ENCODE assay signal across 27 cellular contexts in genomic region chr11:123375832-123376231, GRCh38.
"Had no signal": no experiment of that assay in that cellular context is flagged by ENCODE, and none has a peak within 500 bp of the region (broad histone marks: within the 10 kb centered on the region; RNA-seq: fewer than 3 reads in every experiment).

No MANE protein-coding gene starts in this region.

- H3K36me3 ChIP-seq: neural progenitor cell, neutrophil, stomach, tibial artery, upper lobe of right lung had no signal

- DNase-seq: islet precursor cell; mesendoderm; naive B cell; natural killer cell; nephron progenitor cell; occipital lobe; psoas muscle; stimulated activated CD4-positive, alpha-beta T cell treated with anti-CD3 and anti-CD28 coated beads, Interleukin-12 subunit alpha, Interleukin-12 subunit beta, amount 100 ng/mL, for 4 hours; stimulated activated CD4-positive, alpha-beta T cell treated with anti-CD3 and anti-CD28 coated beads, Interleukin-15, amount 100 ng/mL, for 24 hours; stimulated activated CD4-positive, alpha-beta T cell treated with anti-CD3 and anti-CD28 coated beads, Interleukin-2, amount 100 ng/mL, for 24 hours; stimulated activated CD4-positive, alpha-beta T cell treated with anti-CD3 and anti-CD28 coated beads, Interleukin-4, amount 100 ng/mL, for 1 hour; stimulated activated naive B cell treated with anti-CD40 and anti-IgM and Interleukin-4, amounts not matched to agents 10 μg/mL and 1 μg/mL and 100 μg/mL, for 72 hours; stimulated activated naive CD8-positive, alpha-beta T cell treated with anti-CD3 and anti-CD28 coated beads, Interleukin-15, Interleukin-2, amounts not matched to agents 100 U/mL and 50 U/mL, for 24 hours; stomach; testis; tibial artery; trophoblast cell; upper lobe of right lung had no signal

- H3K27ac ChIP-seq: hepatocyte, neural progenitor cell, neutrophil, parathyroid adenoma, psoas muscle, skin epidermis, stomach, testis, tibial artery, upper lobe of right lung had no signal

- H3K4me3 ChIP-seq: hepatocyte, lung, neural progenitor cell, psoas muscle, skin epidermis, stomach, testis, tibial artery, upper lobe of right lung had no signal

- H3K4me1 ChIP-seq: parathyroid adenoma, psoas muscle, stomach, testis, tibial artery, upper lobe of right lung had no signal

- H3K27me3 ChIP-seq: hepatocyte, neural progenitor cell, testis, tibial artery had no signal

- ATAC-seq: left lobe of liver; natural killer cell; psoas muscle; sciatic nerve; stimulated activated naive B cell treated with anti-CD40 and anti-IgM and Interleukin-4, amounts not matched to agents 10 μg/mL and 1 μg/mL and 100 μg/mL, for 72 hours; stimulated activated naive CD8-positive, alpha-beta T cell treated with anti-CD3 and anti-CD28 coated beads, Interleukin-15, Interleukin-2, amounts not matched to agents 100 U/mL and 50 U/mL, for 24 hours; upper lobe of right lung had no signal

- FAIRE-seq: urothelium cell line had no signal

- H3K9me3 ChIP-seq: neutrophil, psoas muscle, stomach, testis, tibial artery, upper lobe of right lung had no signal
